In genomic region chr5:107468286-107468685, GRCh38 we compare ENCODE assay signal across 18 cellular contexts.
DNase-seq lines count a peak whose midpoint lies in the region; ATAC-seq and TF ChIP-seq lines count a peak whose summit lies in the region.
"Had no signal": no experiment of that assay in that cellular context is flagged by ENCODE, and none has a peak within 500 bp of the region (broad histone marks: within the 10 kb centered on the region; RNA-seq: fewer than 3 reads in every experiment).

No MANE protein-coding gene starts in this region.

- no peak overlapping the region for H3K4me3 ChIP-seq in epithelial cell of esophagus (ENCODE audit: low read length)
- H3K4me3 ChIP-seq: lower lobe of right lung had no signal

- TF ChIP-seq CTCF in epithelial cell of esophagus (IDR thresholded peaks at IDR 0.05; ENCODE audit: insufficient read depth, low read depth, low read length, missing control alignments): no peak

- intact Hi-C loops in Right ventricle myocardium superior (cut with DNase I) (no loop called here), cardiac septum (cut with DNase I) (loop anchor here (5.0 kb wide), 1 partner anchor 204 kb away; the partner anchor contains the start of gene EFNA5), left colon (cut with DNase I, micrococcal nuclease) (no loop called here)

- peak; percentile 62 for ATAC-seq in Right ventricle myocardium superior (ENCODE audit: poor library complexity)
- ATAC-seq in left colon: peak; percentile 50
- no peak for ATAC-seq in HG02970 (IDR thresholded peaks at IDR 0.05; ENCODE audit: low FRiP score, unreplicated experiment)
- ATAC-seq in HG02870 (IDR thresholded peaks at IDR 0.05; ENCODE audit: unreplicated experiment): no peak
- ATAC-seq: lower lobe of right lung; naive thymus-derived CD4-positive, alpha-beta T cell; T-helper 17 cell had no signal

- no peak for DNase-seq in Right ventricle myocardium superior
- DNase-seq in cardiac septum (ENCODE audit: low spot score): no peak
- DNase-seq in epithelial cell of esophagus (ENCODE audit: low read depth): peak; percentile 32
- no peak for DNase-seq in left colon
- DNase-seq in germinal center (ENCODE audit: low spot score): no peak
- no peak for DNase-seq in SIG-M5 (lab: John Stamatoyannopoulos, UW)
- DNase-seq: activated CD4-positive, CD25-positive, alpha-beta regulatory T cell treated with anti-CD3 and anti-CD28 coated beads, Interleukin-2, amount 50 U/mL, for 72 hours; cerebellar nuclear complex; endodermal cell; foreskin melanocyte; Kasumi-1; lower lobe of right lung; naive thymus-derived CD4-positive, alpha-beta T cell; spleen; T-helper 17 cell; trophoblast cell had no signal

Comparison
In these comparisons a context has a peak if more than half of its experiments do, and no peak if none do; other contexts are left out.
1. ATAC-seq: peak in Right ventricle myocardium superior (single experiment) and left colon (single experiment); none in HG02970 (single experiment) and HG02870 (single experiment).